Comparison of ENCODE assay signal across 12 cellular contexts in the genomic region with DNA sequence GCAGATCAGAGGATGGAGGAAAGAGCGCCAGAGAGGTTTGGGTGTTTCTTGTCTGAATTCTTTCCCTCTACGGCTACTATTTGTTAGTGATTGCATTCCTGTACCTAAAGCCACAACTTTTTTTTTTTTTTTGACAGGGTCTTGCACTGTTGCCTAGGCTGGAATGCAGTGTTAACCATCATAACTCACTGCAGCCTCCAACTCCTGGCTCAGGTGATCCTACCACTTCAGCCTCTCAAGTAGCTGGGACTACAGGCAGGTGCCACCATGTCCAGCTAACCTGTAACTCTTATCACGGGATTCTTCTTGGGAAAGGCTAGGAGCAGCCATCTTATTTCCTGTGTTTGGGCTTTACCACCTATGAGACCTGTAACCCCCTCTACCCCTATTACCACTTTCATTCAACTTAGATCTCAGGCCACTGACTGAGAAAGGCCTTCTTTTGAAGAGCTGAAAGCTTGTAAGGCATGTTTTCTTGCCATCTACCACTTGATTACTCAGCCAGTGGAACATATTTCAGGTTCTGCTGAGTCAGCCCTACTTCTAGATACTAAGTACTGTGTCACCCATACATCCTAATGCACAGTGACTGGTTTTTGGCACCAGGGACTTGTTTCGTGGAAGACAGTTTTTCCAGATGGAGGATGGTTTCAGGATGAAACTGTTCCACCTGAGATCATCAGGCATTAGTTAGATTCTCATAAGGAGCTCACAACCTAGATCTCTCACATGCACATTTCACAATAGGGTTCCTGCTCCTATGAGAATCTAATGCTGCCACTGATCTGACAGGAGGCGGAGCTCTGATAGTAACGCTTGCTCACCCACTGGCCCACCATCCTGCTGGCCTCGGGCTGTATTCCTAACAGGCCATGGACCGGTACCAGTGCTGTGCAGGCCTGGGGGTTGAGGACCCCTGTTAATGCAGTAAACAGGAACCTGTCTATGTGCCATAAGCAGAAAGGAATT. TPM values are rescaled to one million over a fixed set of nuclear protein-coding genes. Genes with fewer than 3 reads are reported as not detected.
DNase-seq lines count a peak whose midpoint lies in the region; ATAC-seq, FAIRE-seq and TF ChIP-seq lines count a peak whose summit lies in the region.
"Had no signal": no experiment of that assay in that cellular context is flagged by ENCODE, and none has a peak within 500 bp of the region (broad histone marks: within the 10 kb centered on the region; RNA-seq: fewer than 3 reads in every experiment).

No MANE protein-coding gene starts in this region.

- peaks cover 42% of the 10 kb centered on the region for H3K4me1 Mint-ChIP-seq in activated naive CD8-positive, alpha-beta T cell treated with anti-CD3 and anti-CD28 coated beads, Interleukin-2, amount 50 U/mL, for 24 hours

- in situ Hi-C loops in Caki2 (cut with HindIII; ENCODE audit: low pct_unique_long_range_greater_than_20kb, low sequenced_read_pairs), result loop anchor here (25.0 kb wide), 1 partner anchor 112 kb away; no protein-coding TSS in a partner anchor

- no peaks in the 10 kb centered on the region for H3K9me3 Mint-ChIP-seq in activated naive CD8-positive, alpha-beta T cell treated with anti-CD3 and anti-CD28 coated beads, Interleukin-2, amount 50 U/mL, for 24 hours

- peaks cover 23% of the 10 kb centered on the region for H3K36me3 Mint-ChIP-seq in activated naive CD8-positive, alpha-beta T cell treated with anti-CD3 and anti-CD28 coated beads, Interleukin-2, amount 50 U/mL, for 24 hours (ENCODE audit: low read depth)

- peak; percentile 93 for FAIRE-seq in H54 (lab: Jason Lieb, UNC)
- FAIRE-seq: colon had no signal

- no peaks in the 10 kb centered on the region for H3K27me3 Mint-ChIP-seq in activated naive CD8-positive, alpha-beta T cell treated with anti-CD3 and anti-CD28 coated beads, Interleukin-2, amount 50 U/mL, for 24 hours

- no peak for TF ChIP-seq POLR2A in H54 (IDR thresholded peaks at IDR 0.05; ENCODE audit: low read depth, low read length)

- DNase-seq in Caki2 (ENCODE audit: low read depth), result peak; percentile 49
- peak; percentile 17 for DNase-seq in H54 (ENCODE audit: insufficient read length, low spot score)
- no peak for DNase-seq in activated naive CD8-positive, alpha-beta T cell treated with anti-CD3 and anti-CD28 coated beads, Interleukin-2, amount 50 U/mL, for 24 hours
- peak; percentile 86 for DNase-seq in iris pigment epithelial cell (ENCODE audit: low read depth)
- no peak for DNase-seq in Ammon's horn (ENCODE audit: low spot score)
- DNase-seq: KBM-7; NCI-H2171 treated with DMSO at 0.1 percent for 48 hours; stimulated activated naive CD4-positive, alpha-beta T cell had no signal

- no peak overlapping the region for H3K4me3 Mint-ChIP-seq in activated naive CD8-positive, alpha-beta T cell treated with anti-CD3 and anti-CD28 coated beads, Interleukin-2, amount 50 U/mL, for 24 hours

- H3K27ac Mint-ChIP-seq in activated naive CD8-positive, alpha-beta T cell treated with anti-CD3 and anti-CD28 coated beads, Interleukin-2, amount 50 U/mL, for 24 hours, result no peak overlapping the region

- ATAC-seq in activated naive CD8-positive, alpha-beta T cell treated with anti-CD3 and anti-CD28 coated beads, Interleukin-2, amount 50 U/mL, for 24 hours, result peak; percentile 75
- ATAC-seq in GM19397 (IDR thresholded peaks at IDR 0.05; ENCODE audit: unreplicated experiment) (no peak), HG03439 (IDR thresholded peaks at IDR 0.05; ENCODE audit: unreplicated experiment) (no peak), HG02588 (IDR thresholded peaks at IDR 0.05; ENCODE audit: unreplicated experiment) (no peak)

RNA-seq across cellular contexts. Expression of gene VEZT, which starts 6.9 kb away (rescaled TPM):
- total RNA-seq in Caki2 (2014; rRNA removed; shearing (Covaris generic); ENCODE audit: low replicate concordance), result 26.0 and 42.9 TPM in 2 replicates

RNA-seq across cellular contexts. Expression of gene FGD6, which starts 7.2 kb away (rescaled TPM):
- 5.9 and 6.6 TPM in 2 replicates for total RNA-seq in Caki2 (2014; rRNA removed; shearing (Covaris generic); ENCODE audit: low replicate concordance)

Comparison
In these comparisons a context has a peak if more than half of its experiments do, and no peak if none do; other contexts are left out.
1. DNase-seq: peak in Caki2 (single experiment), H54 (single experiment) and iris pigment epithelial cell (single experiment); none in activated naive CD8-positive, alpha-beta T cell treated with anti-CD3 and anti-CD28 coated beads, Interleukin-2, amount 50 U/mL, for 24 hours (single experiment) and Ammon's horn (single experiment).